24 cellular contexts compared by ENCODE assay signal in the genomic region with DNA sequence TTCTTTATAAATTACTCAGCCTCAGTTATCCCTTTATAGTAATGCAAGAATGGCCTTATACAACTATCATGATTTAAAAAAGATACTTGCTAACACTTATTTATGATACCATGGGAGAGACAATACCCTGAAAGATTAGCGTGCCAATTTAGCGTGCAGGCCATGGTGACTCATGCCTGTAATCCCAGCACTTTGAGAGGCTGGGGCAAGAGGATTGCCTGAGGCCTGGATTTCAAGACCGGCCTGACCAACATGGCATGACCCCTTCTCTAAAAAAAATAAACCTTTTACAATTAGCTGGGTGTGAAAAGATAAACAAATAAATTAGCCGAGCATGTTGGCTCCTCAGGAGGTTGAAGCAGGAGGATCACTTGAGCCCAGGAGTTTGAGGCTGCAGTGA.
DNase-seq lines count a peak whose midpoint lies in the region; ATAC-seq and TF ChIP-seq lines count a peak whose summit lies in the region.
"Had no signal": no experiment of that assay in that cellular context is flagged by ENCODE, and none has a peak within 500 bp of the region (broad histone marks: within the 10 kb centered on the region; RNA-seq: fewer than 3 reads in every experiment).

No MANE protein-coding gene starts in this region.

- intact Hi-C loops in MCF 10A (cut with micrococcal nuclease) (no loop called here), mammary epithelial cell (cut with micrococcal nuclease) (no loop called here), left colon (cut with DNase I, micrococcal nuclease) (no loop called here), ovary (cut with DNase I) (no loop called here)

- H3K79me2 ChIP-seq in mammary epithelial cell (ENCODE audit: insufficient read depth, low read length) (no peaks in the 10 kb centered on the region), trophoblast cell (ENCODE audit: control insufficient read depth, insufficient read depth, low read length, poor library complexity) (no peaks in the 10 kb centered on the region)

- no peak overlapping the region for H3K9ac ChIP-seq in mammary epithelial cell (ENCODE audit: insufficient read depth, low read length)
- H3K9ac ChIP-seq in trophoblast cell (ENCODE audit: low read length), result no peak overlapping the region
- H3K9ac ChIP-seq: BLaER1 had no signal

- dilution Hi-C loops in mammary epithelial cell (cut with HindIII; ENCODE audit: low sequenced_read_pairs), result no loop called here

- no peaks in the 10 kb centered on the region for H3K36me3 ChIP-seq in mammary epithelial cell (ENCODE audit: insufficient read depth, low read length)
- no peaks in the 10 kb centered on the region for H3K36me3 ChIP-seq in trophoblast cell (ENCODE audit: control insufficient read depth in 1 of 2, insufficient read depth in 2 of 2, low read length in 2 of 2)
- H3K36me3 ChIP-seq in ovary, result no peaks in the 10 kb centered on the region
- H3K36me3 ChIP-seq: BE2C, BLaER1 had no signal

- WGBS in mammary epithelial cell (ENCODE audit: low coverage, missing lambda C conversion rate), result 78% methylated on average over 4 of the region's 4 CpGs
- WGBS in trophoblast cell (ENCODE audit: extremely low coverage, insufficient coverage, insufficient read length), result no CpG with 5 or more reads among the region's 4 CpGs
- 93 to 97% (median 95%) methylated on average over 4 of the region's 4 CpGs for WGBS in ovary, 3 donors

- H2AFZ ChIP-seq in mammary epithelial cell (ENCODE audit: low read depth, low read length) (no peak overlapping the region), trophoblast cell (ENCODE audit: insufficient read depth, low read length, poor library complexity) (no peak overlapping the region)

- CTCF ChIA-PET in MCF 10A (lab: Yijun Ruan, JAX), result interaction anchor here (0.9 kb wide), 1 partner anchor 26 kb away, joined by 4 read pairs; no protein-coding TSS in a partner anchor
- CTCF ChIA-PET in mammary epithelial cell (lab: Charles Lee; ENCODE audit: low non-redundant PET), result no interaction called here

- TF ChIP-seq POLR2A in ovary (IDR thresholded peaks at IDR 0.05), result no peak

- H2AK5ac ChIP-seq in trophoblast cell (ENCODE audit: low read length), result no peak overlapping the region

- no peaks in the 10 kb centered on the region for H3K79me1 ChIP-seq in trophoblast cell (ENCODE audit: low read length)

- H3K4me3 ChIP-seq in mammary epithelial cell (replicated peaks in 1 of 3; ENCODE audit: insufficient read depth in 1 of 3, low read depth in 2 of 3, low read length in 3 of 3), result no peak overlapping the region
- no peak overlapping the region for H3K4me3 ChIP-seq in trophoblast cell (ENCODE audit: low read depth, low read length)
- no peak overlapping the region for H3K4me3 ChIP-seq in ovary
- H3K4me3 ChIP-seq: BLaER1 had no signal

- no peaks in the 10 kb centered on the region for H3K4me1 ChIP-seq in mammary epithelial cell (ENCODE audit: insufficient read depth, low read length)
- no peaks in the 10 kb centered on the region for H3K4me1 ChIP-seq in trophoblast cell (ENCODE audit: control insufficient read depth in 1 of 2, insufficient read depth in 2 of 2, low read length in 2 of 2)
- no peaks in the 10 kb centered on the region for H3K4me1 ChIP-seq in ovary (ENCODE audit: insufficient read depth)
- H3K4me1 ChIP-seq: BE2C, BLaER1 had no signal

- H3K9me3 Mint-ChIP-seq in MCF 10A (ENCODE audit: unreplicated experiment) (no peaks in the 10 kb centered on the region), type B pancreatic cell (no peaks in the 10 kb centered on the region)

- H3K4me1 Mint-ChIP-seq in MCF 10A (ENCODE audit: insufficient read depth, unreplicated experiment) (no peaks in the 10 kb centered on the region), type B pancreatic cell (ENCODE audit: unreplicated experiment) (no peaks in the 10 kb centered on the region)
- H3K4me1 Mint-ChIP-seq: CD14-positive monocyte; CD4-positive, alpha-beta memory T cell; CD4-positive, CD25-positive, alpha-beta regulatory T cell; CD8-positive, alpha-beta memory T cell had no signal

- H3K27ac ChIP-seq in mammary epithelial cell (ENCODE audit: insufficient read depth, low read depth, low read length) (no peak overlapping the region), trophoblast cell (ENCODE audit: low read depth, low read length) (no peak overlapping the region), ovary (no peak overlapping the region)
- H3K27ac ChIP-seq: BLaER1 had no signal

- no peak overlapping the region for H3K23ac ChIP-seq in trophoblast cell (ENCODE audit: low read length)

- in situ Hi-C loops in mammary epithelial cell (cut with MboI; ENCODE audit: low sequenced_read_pairs in 2 of 2), result no loop called here

- H3K36me3 Mint-ChIP-seq in MCF 10A (ENCODE audit: insufficient read depth, unreplicated experiment) (no peaks in the 10 kb centered on the region), type B pancreatic cell (no peaks in the 10 kb centered on the region)
- H3K36me3 Mint-ChIP-seq: CD14-positive monocyte; CD4-positive, alpha-beta memory T cell; CD4-positive, CD25-positive, alpha-beta regulatory T cell; CD8-positive, alpha-beta memory T cell had no signal

- H3K27me3 Mint-ChIP-seq in MCF 10A (ENCODE audit: insufficient read depth, unreplicated experiment) (no peaks in the 10 kb centered on the region), type B pancreatic cell (no peaks in the 10 kb centered on the region)
- H3K27me3 Mint-ChIP-seq: CD4-positive, alpha-beta memory T cell; CD4-positive, CD25-positive, alpha-beta regulatory T cell; CD8-positive, alpha-beta memory T cell had no signal

- H3K9me3 ChIP-seq in mammary epithelial cell (replicated peaks; ENCODE audit: insufficient read depth, low read length) (no peaks in the 10 kb centered on the region), trophoblast cell (ENCODE audit: insufficient read depth, low read depth, low read length) (no peaks in the 10 kb centered on the region), ovary (no peaks in the 10 kb centered on the region)
- H3K9me3 ChIP-seq: BE2C, BLaER1 had no signal

- DNase-seq in MCF 10A (ENCODE audit: unreplicated experiment) (peak; percentile 6), mammary epithelial cell (no peak), HT1080 (ENCODE audit: low read depth) (peak; percentile 3), RPMI7951 (ENCODE audit: low read depth) (peak; percentile 22), trophoblast cell (peak; percentile 52 to 63), type B pancreatic cell (ENCODE audit: extremely low spot score, unreplicated experiment) (no peak), left colon (no peak), ovary (no peak)
- DNase-seq: 8988T; ACHN; BE2C; C1 segment of cervical spinal cord; CD4-positive, alpha-beta memory T cell; CD4-positive, CD25-positive, alpha-beta regulatory T cell; CD8-positive, alpha-beta memory T cell; COR-L47; DMS 273 treated with DMSO at 0.1 percent for 48 hours; DMS153; DMS79; DND-41; EL; GF-D8 had no signal

- H3K14ac ChIP-seq in trophoblast cell (ENCODE audit: low read length), result no peak overlapping the region

- no peak overlapping the region for H4K12ac ChIP-seq in trophoblast cell (ENCODE audit: low read depth, low read length)

- TF ChIP-seq CTCF in MCF 10A (IDR thresholded peaks at IDR 0.05; ENCODE audit: unreplicated experiment) (no peak), mammary epithelial cell (conservative IDR thresholded peaks at IDR 0.05 in 1 of 2, IDR thresholded peaks at IDR 0.05 in 1 of 2; ENCODE audit: extremely low read depth in 1 of 2, insufficient read depth in 1 of 2, low read depth in 1 of 2, low read length in 2 of 2) (no peak), type B pancreatic cell (conservative IDR thresholded peaks at IDR 0.05) (no peak), ovary (IDR thresholded peaks at IDR 0.05) (no peak)

- no peak overlapping the region for H3K4ac ChIP-seq in trophoblast cell (ENCODE audit: low read depth, low read length)

- POLR2A ChIA-PET in MCF 10A (lab: Yijun Ruan, JAX), result no interaction called here

- ATAC-seq in left colon, result no peak

- no peaks in the 10 kb centered on the region for H4K20me1 ChIP-seq in mammary epithelial cell (ENCODE audit: insufficient read depth, low read length)
- H4K20me1 ChIP-seq: BLaER1 had no signal

- no peak overlapping the region for H3K27ac Mint-ChIP-seq in MCF 10A (ENCODE audit: low read depth, unreplicated experiment)
- H3K27ac Mint-ChIP-seq in type B pancreatic cell, result no peak overlapping the region
- H3K27ac Mint-ChIP-seq: CD14-positive monocyte; CD4-positive, alpha-beta memory T cell; CD4-positive, CD25-positive, alpha-beta regulatory T cell; CD8-positive, alpha-beta memory T cell had no signal

- H3K4me2 ChIP-seq in mammary epithelial cell (ENCODE audit: insufficient read depth, low read depth, low read length), result no peak overlapping the region
- H3K4me2 ChIP-seq in trophoblast cell (ENCODE audit: low read length), result no peak overlapping the region
- H3K4me2 ChIP-seq: BLaER1 had no signal

- H3K18ac ChIP-seq in trophoblast cell (ENCODE audit: low read length), result no peak overlapping the region

- H3K27me3 ChIP-seq in mammary epithelial cell (ENCODE audit: insufficient read depth, low read length), result no peaks in the 10 kb centered on the region
- no peaks in the 10 kb centered on the region for H3K27me3 ChIP-seq in trophoblast cell (ENCODE audit: insufficient read depth, low read length)
- H3K27me3 ChIP-seq in ovary, result no peaks in the 10 kb centered on the region
- H3K27me3 ChIP-seq: BE2C, BLaER1 had no signal

- no peak overlapping the region for H2BK12ac ChIP-seq in trophoblast cell (ENCODE audit: low read length)

- H4K91ac ChIP-seq in trophoblast cell (ENCODE audit: low read depth, low read length), result no peak overlapping the region

- BruUV-seq in MCF 10A (replicated peaks; lab: Mats Ljungman, UMichigan), result no TSS peak
- BruUV-seq in mammary epithelial cell (replicated peaks; lab: Mats Ljungman, UMichigan), result no TSS peak

- no peak for TF ChIP-seq EP300 in ovary (IDR thresholded peaks at IDR 0.05)

- no peak overlapping the region for H2BK120ac ChIP-seq in trophoblast cell (ENCODE audit: insufficient read depth, low read length, poor library complexity)

- no peak overlapping the region for H2BK5ac ChIP-seq in trophoblast cell (ENCODE audit: low read depth, low read length, poor library complexity)

- no peak overlapping the region for H3K4me3 Mint-ChIP-seq in MCF 10A (ENCODE audit: unreplicated experiment)
- no peak overlapping the region for H3K4me3 Mint-ChIP-seq in type B pancreatic cell
- H3K4me3 Mint-ChIP-seq: CD14-positive monocyte; CD4-positive, alpha-beta memory T cell; CD4-positive, CD25-positive, alpha-beta regulatory T cell; CD8-positive, alpha-beta memory T cell had no signal

- no peak overlapping the region for H4K8ac ChIP-seq in trophoblast cell (ENCODE audit: low read depth, low read length)

Comparison
In these comparisons a context has a peak if more than half of its experiments do, and no peak if none do; other contexts are left out.
1. DNase-seq: peak in MCF 10A (single experiment), HT1080 (single experiment), RPMI7951 (single experiment) and trophoblast cell (2 of 2); none in mammary epithelial cell (single experiment), type B pancreatic cell (single experiment), left colon (0 of 2) and ovary (0 of 5).